Comparison of ENCODE assay signal across 28 cellular contexts in genomic region chr3:46682974-46683373, GRCh38. TPM values are rescaled to one million over a fixed set of nuclear protein-coding genes. Genes with fewer than 3 reads are reported as not detected.
"Had no signal": no experiment of that assay in that cellular context is flagged by ENCODE, and none has a peak within 500 bp of the region (broad histone marks: within the 10 kb centered on the region; RNA-seq: fewer than 3 reads in every experiment).

No MANE protein-coding gene starts in this region.

- ATAC-seq: stimulated activated effector memory CD8-positive, alpha-beta T cell treated with anti-CD3 and anti-CD28 coated beads, Interleukin-12 subunit alpha, Interleukin-12 subunit beta, amount 100 ng/mL, for 72 hours; stimulated activated memory B cell treated with anti-CD40 and anti-IgM and Interleukin-4, amounts not matched to agents 10 μg/mL and 1 μg/mL and 100 μg/mL, for 72 hours; stimulated activated naive B cell treated with anti-CD40 and anti-IgM and Interleukin-4, amounts not matched to agents 10 μg/mL and 1 μg/mL and 100 μg/mL, for 72 hours; stimulated activated naive CD8-positive, alpha-beta T cell treated with anti-CD3 and anti-CD28 coated beads, Interleukin-15, amount 100 ng/mL, for 72 hours; stimulated activated naive CD8-positive, alpha-beta T cell treated with anti-CD3 and anti-CD28 coated beads, Interleukin-15, Interleukin-2, amounts not matched to agents 100 U/mL and 50 U/mL, for 24 hours; upper lobe of right lung had no signal

- H3K9me3 ChIP-seq: stomach, suprapubic skin, testis, thoracic aorta, thyroid gland, tibial artery, tibial nerve, transverse colon, upper lobe of left lung, upper lobe of right lung, uterus, vagina had no signal

- DNase-seq: stimulated activated CD4-positive, alpha-beta T cell treated with anti-CD3 and anti-CD28 coated beads, Interleukin-2, amount 100 ng/mL, for 48 hours; stimulated activated CD4-positive, alpha-beta T cell treated with anti-CD3 and anti-CD28 coated beads, Interleukin-4, amount 100 ng/mL, for 1 hour; stimulated activated CD4-positive, alpha-beta T cell treated with anti-CD3 and anti-CD28 coated beads, Interleukin-4, amount 100 ng/mL, for 24 hours; stimulated activated CD4-positive, alpha-beta T cell treated with anti-CD3 and anti-CD28 coated beads, Interleukin-4, amount 100 ng/mL, for 4 hours; stimulated activated CD8-positive, alpha-beta memory T cell treated with anti-CD3 and anti-CD28 coated beads, Interleukin-4, amount 100 ng/mL, for 48 hours; stimulated activated naive B cell treated with anti-CD40 and anti-IgM and Interleukin-4, amounts not matched to agents 10 μg/mL and 1 μg/mL and 100 μg/mL, for 72 hours; stimulated activated naive CD4-positive, alpha-beta T cell; stimulated activated naive CD4-positive, alpha-beta T cell treated with Interleukin-2 at 50 U/mL for 16 hours; stimulated activated naive CD8-positive, alpha-beta T cell treated with anti-CD3 and anti-CD28 coated beads, Interleukin-15, amount 100 ng/mL, for 72 hours; stimulated activated naive CD8-positive, alpha-beta T cell treated with anti-CD3 and anti-CD28 coated beads, Interleukin-15, Interleukin-2, amounts not matched to agents 100 U/mL and 50 U/mL, for 24 hours; stomach; substantia nigra; testis; thyroid gland; tibial artery; transverse colon; trophoblast cell; upper lobe of left lung; upper lobe of right lung; uterus had no signal

- H3K27ac ChIP-seq: stomach, suprapubic skin, testis, thoracic aorta, tibial artery, tibial nerve, transverse colon, upper lobe of left lung, upper lobe of right lung, uterus, vagina had no signal

- FAIRE-seq: urothelium cell line had no signal

- H3K36me3 ChIP-seq: transverse colon, uterus had no signal

- H3K4me3 ChIP-seq: stomach, suprapubic skin, testis, thoracic aorta, thyroid gland, tibial artery, tibial nerve, transverse colon, upper lobe of left lung, upper lobe of right lung, uterus, vagina had no signal

- H3K27me3 ChIP-seq: stomach, suprapubic skin, testis, thyroid gland, tibial artery, tibial nerve, transverse colon, upper lobe of left lung, upper lobe of right lung, uterus, vagina had no signal

- H3K4me1 ChIP-seq: stomach, testis, tibial artery, tibial nerve, transverse colon, upper lobe of left lung, upper lobe of right lung, uterus, vagina had no signal

RNA-seq across cellular contexts. Expression of gene TMIE, which starts 18.2 kb away (rescaled TPM):
- total RNA-seq: thoracic aorta, transverse colon had no signal

RNA-seq across cellular contexts. Expression of gene PRSS50, which starts 34.7 kb away (rescaled TPM):
- total RNA-seq: subcutaneous adipose tissue, suprapubic skin, vagina had no signal
